ENCODE assay signal across 2 cellular contexts in the genomic region with DNA sequence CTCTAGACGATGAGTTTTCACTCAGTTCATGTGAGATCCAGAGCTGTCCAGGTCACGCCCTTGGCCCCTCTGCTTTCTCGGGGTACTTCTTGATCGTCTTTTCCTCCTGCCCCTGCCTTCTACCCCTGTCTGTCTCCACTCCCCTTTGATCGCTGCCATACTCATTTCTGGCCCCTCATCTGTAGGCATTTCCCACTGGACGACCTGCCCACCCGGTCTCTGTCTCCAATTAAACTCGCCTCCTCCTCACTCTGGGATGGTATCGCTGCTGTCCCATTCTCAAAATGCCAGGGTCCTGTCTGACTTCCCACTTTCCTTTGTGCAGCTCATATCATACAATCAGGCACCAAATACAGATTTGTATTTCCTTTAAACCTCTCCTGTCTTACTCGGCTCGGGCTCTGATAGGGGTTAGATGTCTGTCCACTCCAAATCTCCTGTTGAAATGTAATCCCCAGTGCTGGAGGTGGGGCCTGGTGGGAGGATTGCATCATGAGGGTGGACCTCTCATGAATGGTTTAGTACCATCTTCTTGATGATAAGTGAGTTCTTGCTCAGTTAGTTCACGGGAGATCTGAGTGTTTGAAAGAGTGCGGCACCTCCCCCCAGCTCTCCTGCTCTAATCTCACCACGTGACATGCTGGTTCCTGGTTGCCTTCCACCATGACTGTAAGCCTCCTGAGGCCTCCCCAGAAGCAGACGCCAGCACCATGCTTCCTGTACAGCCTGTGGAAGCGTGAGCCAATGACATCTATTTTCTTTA.
TF ChIP-seq lines count a peak whose summit lies in the region.

No MANE protein-coding gene starts in this region.

TF ChIP-seq in IMR-90, 13 proteins besides CTCF, POLR2A, EP300 and RAD21:
- TF ChIP-seq MXI1 (IDR thresholded peaks at IDR 0.05; ENCODE audit: borderline replicate concordance, low read depth, low read length) (no peak), FOS (IDR thresholded peaks at IDR 0.05; ENCODE audit: low read depth, low read length) (no peak), CEBPB (IDR thresholded peaks at IDR 0.05; ENCODE audit: low read depth, low read length) (peak; percentile 83)

TF ChIP-seq in WTC11, 78 proteins besides CTCF, POLR2A, EP300 and RAD21:
- TF ChIP-seq, protein P1, sequence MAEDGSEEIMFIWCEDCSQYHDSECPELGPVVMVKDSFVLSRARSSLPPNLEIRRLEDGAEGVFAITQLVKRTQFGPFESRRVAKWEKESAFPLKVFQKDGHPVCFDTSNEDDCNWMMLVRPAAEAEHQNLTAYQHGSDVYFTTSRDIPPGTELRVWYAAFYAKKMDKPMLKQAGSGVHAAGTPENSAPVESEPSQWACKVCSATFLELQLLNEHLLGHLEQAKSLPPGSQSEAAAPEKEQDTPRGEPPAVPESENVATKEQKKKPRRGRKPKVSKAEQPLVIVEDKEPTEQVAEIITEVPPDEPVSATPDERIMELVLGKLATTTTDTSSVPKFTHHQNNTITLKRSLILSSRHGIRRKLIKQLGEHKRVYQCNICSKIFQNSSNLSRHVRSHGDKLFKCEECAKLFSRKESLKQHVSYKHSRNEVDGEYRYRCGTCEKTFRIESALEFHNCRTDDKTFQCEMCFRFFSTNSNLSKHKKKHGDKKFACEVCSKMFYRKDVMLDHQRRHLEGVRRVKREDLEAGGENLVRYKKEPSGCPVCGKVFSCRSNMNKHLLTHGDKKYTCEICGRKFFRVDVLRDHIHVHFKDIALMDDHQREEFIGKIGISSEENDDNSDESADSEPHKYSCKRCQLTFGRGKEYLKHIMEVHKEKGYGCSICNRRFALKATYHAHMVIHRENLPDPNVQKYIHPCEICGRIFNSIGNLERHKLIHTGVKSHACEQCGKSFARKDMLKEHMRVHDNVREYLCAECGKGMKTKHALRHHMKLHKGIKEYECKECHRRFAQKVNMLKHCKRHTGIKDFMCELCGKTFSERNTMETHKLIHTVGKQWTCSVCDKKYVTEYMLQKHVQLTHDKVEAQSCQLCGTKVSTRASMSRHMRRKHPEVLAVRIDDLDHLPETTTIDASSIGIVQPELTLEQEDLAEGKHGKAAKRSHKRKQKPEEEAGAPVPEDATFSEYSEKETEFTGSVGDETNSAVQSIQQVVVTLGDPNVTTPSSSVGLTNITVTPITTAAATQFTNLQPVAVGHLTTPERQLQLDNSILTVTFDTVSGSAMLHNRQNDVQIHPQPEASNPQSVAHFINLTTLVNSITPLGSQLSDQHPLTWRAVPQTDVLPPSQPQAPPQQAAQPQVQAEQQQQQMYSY (CRISPR knock-in tag; IDR thresholded peaks at IDR 0.05), result no peak
- TF ChIP-seq GABPB1 (CRISPR knock-in tag; IDR thresholded peaks at IDR 0.05), result peak; percentile 83
- TF ChIP-seq JUN (CRISPR knock-in tag; IDR thresholded peaks at IDR 0.05), result no peak
- TF ChIP-seq, protein P2, sequence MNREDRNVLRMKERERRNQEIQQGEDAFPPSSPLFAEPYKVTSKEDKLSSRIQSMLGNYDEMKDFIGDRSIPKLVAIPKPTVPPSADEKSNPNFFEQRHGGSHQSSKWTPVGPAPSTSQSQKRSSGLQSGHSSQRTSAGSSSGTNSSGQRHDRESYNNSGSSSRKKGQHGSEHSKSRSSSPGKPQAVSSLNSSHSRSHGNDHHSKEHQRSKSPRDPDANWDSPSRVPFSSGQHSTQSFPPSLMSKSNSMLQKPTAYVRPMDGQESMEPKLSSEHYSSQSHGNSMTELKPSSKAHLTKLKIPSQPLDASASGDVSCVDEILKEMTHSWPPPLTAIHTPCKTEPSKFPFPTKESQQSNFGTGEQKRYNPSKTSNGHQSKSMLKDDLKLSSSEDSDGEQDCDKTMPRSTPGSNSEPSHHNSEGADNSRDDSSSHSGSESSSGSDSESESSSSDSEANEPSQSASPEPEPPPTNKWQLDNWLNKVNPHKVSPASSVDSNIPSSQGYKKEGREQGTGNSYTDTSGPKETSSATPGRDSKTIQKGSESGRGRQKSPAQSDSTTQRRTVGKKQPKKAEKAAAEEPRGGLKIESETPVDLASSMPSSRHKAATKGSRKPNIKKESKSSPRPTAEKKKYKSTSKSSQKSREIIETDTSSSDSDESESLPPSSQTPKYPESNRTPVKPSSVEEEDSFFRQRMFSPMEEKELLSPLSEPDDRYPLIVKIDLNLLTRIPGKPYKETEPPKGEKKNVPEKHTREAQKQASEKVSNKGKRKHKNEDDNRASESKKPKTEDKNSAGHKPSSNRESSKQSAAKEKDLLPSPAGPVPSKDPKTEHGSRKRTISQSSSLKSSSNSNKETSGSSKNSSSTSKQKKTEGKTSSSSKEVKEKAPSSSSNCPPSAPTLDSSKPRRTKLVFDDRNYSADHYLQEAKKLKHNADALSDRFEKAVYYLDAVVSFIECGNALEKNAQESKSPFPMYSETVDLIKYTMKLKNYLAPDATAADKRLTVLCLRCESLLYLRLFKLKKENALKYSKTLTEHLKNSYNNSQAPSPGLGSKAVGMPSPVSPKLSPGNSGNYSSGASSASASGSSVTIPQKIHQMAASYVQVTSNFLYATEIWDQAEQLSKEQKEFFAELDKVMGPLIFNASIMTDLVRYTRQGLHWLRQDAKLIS (CRISPR knock-in tag; IDR thresholded peaks at IDR 0.05; ENCODE audit: borderline replicate concordance), result no peak
